Comparison of ENCODE assay signal across 14 cellular contexts in genomic region chr1:17533201-17533600, GRCh38. TPM values are rescaled to one million over a fixed set of nuclear protein-coding genes. Genes with fewer than 3 reads are reported as not detected.
"Had no signal": no experiment of that assay in that cellular context is flagged by ENCODE, and none has a peak within 500 bp of the region (broad histone marks: within the 10 kb centered on the region; RNA-seq: fewer than 3 reads in every experiment).

No MANE protein-coding gene starts in this region.

- H3K4me3 Mint-ChIP-seq: activated CD8-positive, alpha-beta T cell treated with anti-CD3 and anti-CD28 coated beads for 36 hours; activated naive CD4-positive, alpha-beta T cell treated with anti-CD3 and anti-CD28 coated beads for 36 hours; effector memory CD8-positive, alpha-beta T cell; immature natural killer cell; nephron progenitor cell; stimulated activated effector memory CD8-positive, alpha-beta T cell treated with anti-CD3 and anti-CD28 coated beads, Interleukin-12 subunit alpha, Interleukin-12 subunit beta, amount 100 ng/mL, for 72 hours had no signal

- DNase-seq: activated CD4-positive, alpha-beta T cell treated with anti-CD3 and anti-CD28 coated beads for 4 hours; activated CD8-positive, alpha-beta memory T cell treated with anti-CD3 and anti-CD28 coated beads, Interleukin-2, amount 50 U/mL, for 4 hours; activated CD8-positive, alpha-beta T cell treated with anti-CD3 and anti-CD28 coated beads for 36 hours; activated naive CD4-positive, alpha-beta T cell treated with anti-CD3 and anti-CD28 coated beads for 36 hours; central memory CD4-positive, alpha-beta T cell; effector memory CD8-positive, alpha-beta T cell; immature natural killer cell; left colon; nephron progenitor cell; small intestine; substantia nigra; T1000; uterus had no signal

- H3K27ac Mint-ChIP-seq: activated CD8-positive, alpha-beta T cell treated with anti-CD3 and anti-CD28 coated beads for 36 hours; activated naive CD4-positive, alpha-beta T cell treated with anti-CD3 and anti-CD28 coated beads for 36 hours; effector memory CD8-positive, alpha-beta T cell; immature natural killer cell; stimulated activated effector memory CD8-positive, alpha-beta T cell treated with anti-CD3 and anti-CD28 coated beads, Interleukin-12 subunit alpha, Interleukin-12 subunit beta, amount 100 ng/mL, for 72 hours had no signal

- H3K36me3 ChIP-seq: uterus had no signal

- H3K4me1 Mint-ChIP-seq: immature natural killer cell; stimulated activated effector memory CD8-positive, alpha-beta T cell treated with anti-CD3 and anti-CD28 coated beads, Interleukin-12 subunit alpha, Interleukin-12 subunit beta, amount 100 ng/mL, for 72 hours had no signal

- ATAC-seq: activated CD8-positive, alpha-beta T cell treated with anti-CD3 and anti-CD28 coated beads for 36 hours; effector memory CD8-positive, alpha-beta T cell; left colon; stimulated activated effector memory CD8-positive, alpha-beta T cell treated with anti-CD3 and anti-CD28 coated beads, Interleukin-12 subunit alpha, Interleukin-12 subunit beta, amount 100 ng/mL, for 72 hours had no signal

- H3K4me3 ChIP-seq: uterus had no signal

- H3K9me3 Mint-ChIP-seq: activated CD8-positive, alpha-beta T cell treated with anti-CD3 and anti-CD28 coated beads for 36 hours; activated naive CD4-positive, alpha-beta T cell treated with anti-CD3 and anti-CD28 coated beads for 36 hours; effector memory CD8-positive, alpha-beta T cell; nephron progenitor cell; stimulated activated effector memory CD8-positive, alpha-beta T cell treated with anti-CD3 and anti-CD28 coated beads, Interleukin-12 subunit alpha, Interleukin-12 subunit beta, amount 100 ng/mL, for 72 hours had no signal

- H3K4me1 ChIP-seq: uterus had no signal

- H3K27me3 ChIP-seq: uterus had no signal

- H3K9me3 ChIP-seq: uterus had no signal

RNA-seq across cellular contexts. Expression of gene ARHGEF10L, which starts 6.3 kb away (rescaled TPM):
- total RNA-seq: activated CD8-positive, alpha-beta T cell treated with anti-CD3 and anti-CD28 coated beads for 36 hours; activated naive CD4-positive, alpha-beta T cell treated with anti-CD3 and anti-CD28 coated beads for 36 hours had no signal
